ENCODE assay signal across 1 cellular context in the genomic region with DNA sequence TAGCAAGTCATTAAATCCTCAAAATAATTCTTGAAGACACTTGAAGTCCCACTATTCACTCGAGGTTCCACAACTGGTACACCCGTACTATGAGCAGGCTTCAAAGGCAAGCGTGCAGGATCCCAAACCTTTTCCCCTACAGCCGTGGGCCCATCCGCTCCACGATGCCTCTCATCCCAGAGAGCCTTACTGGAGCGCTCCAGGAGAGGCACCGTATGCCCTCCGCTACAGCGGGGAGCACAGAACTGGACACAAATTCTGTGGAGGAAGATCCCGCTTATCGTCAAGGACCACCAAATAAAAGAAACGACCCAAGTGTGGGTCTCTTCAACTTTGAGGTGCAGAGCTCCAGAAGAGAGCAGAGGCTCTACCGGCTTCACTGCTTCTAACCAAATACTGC.
TF ChIP-seq lines count a peak whose summit lies in the region.

No MANE protein-coding gene starts in this region.

TF ChIP-seq in HCT116, 20 proteins besides CTCF, POLR2A, EP300 and RAD21 (continued from another document):
- TF ChIP-seq, protein P1, sequence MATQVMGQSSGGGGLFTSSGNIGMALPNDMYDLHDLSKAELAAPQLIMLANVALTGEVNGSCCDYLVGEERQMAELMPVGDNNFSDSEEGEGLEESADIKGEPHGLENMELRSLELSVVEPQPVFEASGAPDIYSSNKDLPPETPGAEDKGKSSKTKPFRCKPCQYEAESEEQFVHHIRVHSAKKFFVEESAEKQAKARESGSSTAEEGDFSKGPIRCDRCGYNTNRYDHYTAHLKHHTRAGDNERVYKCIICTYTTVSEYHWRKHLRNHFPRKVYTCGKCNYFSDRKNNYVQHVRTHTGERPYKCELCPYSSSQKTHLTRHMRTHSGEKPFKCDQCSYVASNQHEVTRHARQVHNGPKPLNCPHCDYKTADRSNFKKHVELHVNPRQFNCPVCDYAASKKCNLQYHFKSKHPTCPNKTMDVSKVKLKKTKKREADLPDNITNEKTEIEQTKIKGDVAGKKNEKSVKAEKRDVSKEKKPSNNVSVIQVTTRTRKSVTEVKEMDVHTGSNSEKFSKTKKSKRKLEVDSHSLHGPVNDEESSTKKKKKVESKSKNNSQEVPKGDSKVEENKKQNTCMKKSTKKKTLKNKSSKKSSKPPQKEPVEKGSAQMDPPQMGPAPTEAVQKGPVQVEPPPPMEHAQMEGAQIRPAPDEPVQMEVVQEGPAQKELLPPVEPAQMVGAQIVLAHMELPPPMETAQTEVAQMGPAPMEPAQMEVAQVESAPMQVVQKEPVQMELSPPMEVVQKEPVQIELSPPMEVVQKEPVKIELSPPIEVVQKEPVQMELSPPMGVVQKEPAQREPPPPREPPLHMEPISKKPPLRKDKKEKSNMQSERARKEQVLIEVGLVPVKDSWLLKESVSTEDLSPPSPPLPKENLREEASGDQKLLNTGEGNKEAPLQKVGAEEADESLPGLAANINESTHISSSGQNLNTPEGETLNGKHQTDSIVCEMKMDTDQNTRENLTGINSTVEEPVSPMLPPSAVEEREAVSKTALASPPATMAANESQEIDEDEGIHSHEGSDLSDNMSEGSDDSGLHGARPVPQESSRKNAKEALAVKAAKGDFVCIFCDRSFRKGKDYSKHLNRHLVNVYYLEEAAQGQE (IDR thresholded peaks at IDR 0.05; ENCODE audit: low read depth), result no peak
- no peak for TF ChIP-seq JUND (IDR thresholded peaks at IDR 0.05)
- TF ChIP-seq FOSL1 (IDR thresholded peaks at IDR 0.05; ENCODE audit: low read depth), result no peak
- no peak for TF ChIP-seq CEBPB (IDR thresholded peaks at IDR 0.05; ENCODE audit: low read depth)
